ENCODE assay signal across 17 cellular contexts in genomic region chr6:3019749-3020320, GRCh38.
"Had no signal": no experiment of that assay in that cellular context is flagged by ENCODE, and none has a peak within 500 bp of the region (broad histone marks: within the 10 kb centered on the region; RNA-seq: fewer than 3 reads in every experiment).

No MANE protein-coding gene starts in this region.

- H3K9me3 ChIP-seq: lower lobe of right lung, right atrium auricular region had no signal

- H3K4me3 ChIP-seq: lower lobe of right lung, right atrium auricular region, skin epidermis had no signal

- ATAC-seq: left cardiac atrium, lower lobe of right lung had no signal

- H3K27ac ChIP-seq: lower lobe of right lung, right atrium auricular region, skin epidermis had no signal

- DNase-seq: activated CD4-positive, alpha-beta memory T cell treated with anti-CD3 and anti-CD28 coated beads for 36 hours; activated CD4-positive, alpha-beta T cell treated with anti-CD3 and anti-CD28 coated beads for 1 hour; activated CD8-positive, alpha-beta memory T cell treated with anti-CD3 and anti-CD28 coated beads, Interleukin-2, amount 50 U/mL, for 4 hours; aorta; cortex of kidney; effector CD8-positive, alpha-beta T cell; foreskin melanocyte; left cardiac atrium; lower lobe of right lung; posterior cingulate gyrus; stimulated activated CD4-positive, alpha-beta T cell treated with anti-CD3 and anti-CD28 coated beads, Interleukin-15, amount 100 ng/mL, for 24 hours; stimulated activated CD4-positive, alpha-beta T cell treated with anti-CD3 and anti-CD28 coated beads, Interleukin-4, amount 100 ng/mL, for 1 hour; stimulated activated naive CD4-positive, alpha-beta T cell treated with Interleukin-2 at 50 U/mL for 16 hours; trophoblast cell had no signal

- H3K27me3 Mint-ChIP-seq: activated CD4-positive, alpha-beta memory T cell treated with anti-CD3 and anti-CD28 coated beads for 36 hours had no signal

- H3K27ac Mint-ChIP-seq: activated T-helper 1 cell treated with anti-CD3 and anti-CD28 coated beads, Interleukin-12 subunit alpha, Interleukin-12 subunit beta, Interleukin-2, Interleukin-4 antibody, amounts not matched to agents 30 ng/mL and 10 ng/mL and 1 ng/mL, durations not matched to agents 14 hours and 24 hours and 36 hours had no signal

- H3K4me3 Mint-ChIP-seq: activated CD4-positive, alpha-beta memory T cell treated with anti-CD3 and anti-CD28 coated beads for 36 hours; activated T-helper 1 cell treated with anti-CD3 and anti-CD28 coated beads, Interleukin-12 subunit alpha, Interleukin-12 subunit beta, Interleukin-2, Interleukin-4 antibody, amounts not matched to agents 30 ng/mL and 10 ng/mL and 1 ng/mL, durations not matched to agents 14 hours and 24 hours and 36 hours had no signal

- H3K27me3 ChIP-seq: right atrium auricular region had no signal
